In genomic region chr13:36130542-36131214, GRCh38 we compare ENCODE assay signal across 7 cellular contexts. TPM values are rescaled to one million over a fixed set of nuclear protein-coding genes. Genes with fewer than 3 reads are reported as not detected.
DNase-seq lines count a peak whose midpoint lies in the region; ATAC-seq and TF ChIP-seq lines count a peak whose summit lies in the region.

No MANE protein-coding gene starts in this region.

- no peaks in the 10 kb centered on the region for H3K9me3 ChIP-seq in iPS-18a (ENCODE audit: control insufficient read depth, low read depth, low read length)

- no peaks in the 10 kb centered on the region for H3K36me3 ChIP-seq in iPS-18a (ENCODE audit: control insufficient read depth, low read depth, low read length)

- H3K27me3 Mint-ChIP-seq in WTC11 (ENCODE audit: low read depth): peaks cover 51% of the 10 kb centered on the region

- peaks cover 55% of the 10 kb centered on the region for H3K27me3 ChIP-seq in iPS-18a (ENCODE audit: control insufficient read depth, insufficient read depth, low read length)

- H3K4me3 ChIP-seq in iPS-18a (ENCODE audit: low read length): peak overlapping the region; percentile 75

- no peaks in the 10 kb centered on the region for H3K36me3 Mint-ChIP-seq in WTC11

- CTCF ChIA-PET in WTC11 (lab: Charles Lee): interaction anchor here (0.9 to 1.5 kb wide), 2 partner anchors 45 to 145 kb away, joined by 4 to 5 read pairs; no protein-coding TSS in a partner anchor

- H3K4me1 ChIP-seq in iPS-18a (ENCODE audit: control insufficient read depth, low read depth, low read length): peaks cover 4% of the 10 kb centered on the region

- ATAC-seq in WTC11: peak; percentile 71
- no peak for ATAC-seq in HG03442 (IDR thresholded peaks at IDR 0.05; ENCODE audit: unreplicated experiment)

- TF ChIP-seq CTCF in WTC11 (IDR thresholded peaks at IDR 0.05): no peak

- H3K9ac ChIP-seq in iPS-18a (ENCODE audit: low read length): peak overlapping the region; percentile 32

- H3K4me1 Mint-ChIP-seq in WTC11: peaks cover 19% of the 10 kb centered on the region

- no peak overlapping the region for H3K27ac Mint-ChIP-seq in WTC11

- DNase-seq in M059J (ENCODE audit: low read depth) (peak; percentile 36), WTC11 (ENCODE audit: low spot score) (peak; percentile 59), superior temporal gyrus (ENCODE audit: extremely low spot score) (peak; percentile 35), H4 (ENCODE audit: low spot score) (no peak)
- DNase-seq in stimulated activated CD4-positive, alpha-beta T cell treated with anti-CD3 and anti-CD28 coated beads, Interleukin-4, amount 100 ng/mL, for 4 hours: no peak

- POLR2A ChIA-PET in WTC11 (lab: Charles Lee): no interaction called here

- H3K27ac ChIP-seq in iPS-18a (ENCODE audit: low read length): no peak overlapping the region

- H3K4me3 Mint-ChIP-seq in WTC11: peak overlapping the region; percentile 86

- H3K9me3 Mint-ChIP-seq in WTC11: no peaks in the 10 kb centered on the region

TF ChIP-seq in WTC11, 78 proteins besides CTCF, POLR2A, EP300 and RAD21:
- no peak for TF ChIP-seq FOXP4 (CRISPR knock-in tag; IDR thresholded peaks at IDR 0.05)
- TF ChIP-seq ZNF423 (CRISPR knock-in tag; IDR thresholded peaks at IDR 0.05): peak; percentile 56

RNA-seq across cellular contexts. Expression of gene DCLK1, which starts 0.5 kb away (rescaled TPM):
- total RNA-seq in M059J (2014; rRNA removed; shearing (Covaris generic)): 1.2 and 2.0 TPM in 2 replicates
- total RNA-seq in WTC11 (2021): 15.4 to 18.5 TPM (median 15.5 TPM) in 3 replicates
- 0.97 and 2.9 TPM in 2 replicates for total RNA-seq in H4 (2014; rRNA removed; shearing (Covaris generic))

Comparison
In these comparisons a context has a peak if more than half of its experiments do, and no peak if none do; other contexts are left out.
1. DNase-seq: peak in M059J (single experiment), WTC11 (single experiment) and superior temporal gyrus (single experiment); none in stimulated activated CD4-positive, alpha-beta T cell treated with anti-CD3 and anti-CD28 coated beads, Interleukin-4, amount 100 ng/mL, for 4 hours (0 of 2) and H4 (single experiment).